22 cellular contexts compared by ENCODE assay signal in genomic region chr2:178859760-178860159, GRCh38. TPM values are rescaled to one million over a fixed set of nuclear protein-coding genes. Genes with fewer than 3 reads are reported as not detected.
DNase-seq lines count a peak whose midpoint lies in the region; ATAC-seq and TF ChIP-seq lines count a peak whose summit lies in the region.
"Had no signal": no experiment of that assay in that cellular context is flagged by ENCODE, and none has a peak within 500 bp of the region (broad histone marks: within the 10 kb centered on the region; RNA-seq: fewer than 3 reads in every experiment).

No MANE protein-coding gene starts in this region.

- no peaks in the 10 kb centered on the region for H3K9me3 ChIP-seq in cardiac muscle cell (ENCODE audit: low read depth)
- H3K9me3 ChIP-seq in aorta (ENCODE audit: control insufficient read depth, low read length) = no peaks in the 10 kb centered on the region
- H3K9me3 ChIP-seq: thyroid gland had no signal

- H3K27me3 ChIP-seq in cardiac muscle cell (no peaks in the 10 kb centered on the region), aorta (ENCODE audit: control insufficient read depth in 1 of 2, insufficient read depth in 2 of 2, low read length in 1 of 2) (no peaks in the 10 kb centered on the region)
- H3K27me3 ChIP-seq: thyroid gland had no signal

- TF ChIP-seq CTCF in cardiac muscle cell (IDR thresholded peaks at IDR 0.05; ENCODE audit: low read depth, low read length) = no peak

- WGBS in aorta, 2 donors = 2 to 5% methylated on average over 2 of the region's 2 CpGs

- DNase-seq in Right ventricle myocardium inferior (ENCODE audit: missing footprints) (no peak), cardiac septum (ENCODE audit: low spot score) (no peak), cardiac muscle cell (ENCODE audit: low read depth in 1 of 2, low spot score in 1 of 2) (no peak), myocyte (ENCODE audit: low read depth) (peak; percentile 80), aorta (no peak), cortex of kidney (lab: John Stamatoyannopoulos, UW) (no peak), SW480 (ENCODE audit: low spot score) (no peak)
- DNase-seq: activated CD4-positive, alpha-beta T cell treated with anti-CD3 and anti-CD28 coated beads for 4 hours; activated effector memory CD4-positive, alpha-beta T cell treated with Interleukin-2 at 50 U/mL for 16 hours; activated naive CD8-positive, alpha-beta T cell treated with anti-CD3 and anti-CD28 coated beads for 36 hours; activated T-cell treated with anti-CD3 and anti-CD28 coated beads for 4 hours; mammary epithelial cell; NCI-H1048; NCI-H1930; NCI-H748 treated with DMSO at 0.1 percent for 48 hours; RPMI8226; T-helper 9 cell; thyroid gland had no signal

- H3K4me1 ChIP-seq in cardiac muscle cell (ENCODE audit: low read depth) (peaks cover 42% of the 10 kb centered on the region), aorta (ENCODE audit: control insufficient read depth in 1 of 2, insufficient read depth in 2 of 2, low read length in 2 of 2) (peaks cover 4 to 5% of the 10 kb centered on the region in 2 donors)

- peak overlapping the region; percentile 22 for H3K27ac ChIP-seq in cardiac muscle cell
- H3K27ac ChIP-seq in aorta (ENCODE audit: low read depth in 1 of 2, low read length in 2 of 2) = peak overlapping the region in 1 of 2 donors; percentile 49
- H3K27ac ChIP-seq: 22Rv1, thyroid gland, VCaP had no signal

- H3K4me3 ChIP-seq in cardiac muscle cell = no peak overlapping the region
- no peak overlapping the region for H3K4me3 ChIP-seq in aorta (ENCODE audit: low read length in 2 of 2)
- H3K4me3 ChIP-seq: GM12878, thyroid gland had no signal

- intact Hi-C loops in Right ventricle myocardium inferior (cut with DNase I) (loop anchor here (2.0 kb wide), 1 partner anchor 53 kb away; the partner anchor contains the start of gene TTN), cardiac septum (cut with DNase I) (no loop called here), aorta (cut with DNase I) (loop anchor here in 1 of 2 donors (5.0 kb wide), 1 partner anchor 32 kb away; no protein-coding TSS in a partner anchor)

- ATAC-seq in Right ventricle myocardium inferior (peak; percentile 29), aorta (ENCODE audit: low FRiP score) (peak; percentile 46), GM21825 (IDR thresholded peaks at IDR 0.05; ENCODE audit: unreplicated experiment) (no peak)
- ATAC-seq: GM12878 had no signal

- peaks cover 36% of the 10 kb centered on the region for H3K36me3 ChIP-seq in cardiac muscle cell
- H3K36me3 ChIP-seq in aorta (ENCODE audit: control insufficient read depth in 1 of 2, insufficient read depth in 2 of 2, low read length in 1 of 2) = no peaks in the 10 kb centered on the region
- H3K36me3 ChIP-seq: thyroid gland had no signal

RNA-seq across cellular contexts. Expression of gene TTN, which starts 52.5 kb away (rescaled TPM):
- total RNA-seq in Right ventricle myocardium inferior = 3,032 TPM
- total RNA-seq in cardiac septum = 4,176 TPM
- 473 and 1,214 TPM in 2 replicates for total RNA-seq in cardiac muscle cell
- polyA plus RNA-seq in cardiac muscle cell = 1,208 and 1,558 TPM in 2 replicates
- 1,034 and 1,448 TPM in 2 replicates for total RNA-seq in myocyte
- polyA plus RNA-seq in myocyte (2012) = 45.2 TPM
- 10 to 100 TPM in 1 of 2 donors, 1 to 10 TPM in 1; 4.8 to 41.7 TPM for total RNA-seq in aorta
- 1 to 10 TPM in 1 of 2 donors, under 1 TPM in 1; 0.63 to 1.3 TPM for polyA plus RNA-seq in aorta

Comparison
In these comparisons a context has a peak if more than half of its experiments do, and no peak if none do; other contexts are left out.
1. RNA of gene TTN, which starts 52.5 kb away (total RNA-seq): 4,176 TPM in cardiac septum (single experiment), 3,032 TPM in Right ventricle myocardium inferior (single experiment), 1,034 to 1,448 TPM in myocyte and 473 to 1,214 TPM in cardiac muscle cell; 4.8 to 41.7 TPM in aorta; every median in the first group is over 10 times any median in the second.